Comparison of ENCODE assay signal across 34 cellular contexts in genomic region chr17:51852603-51853002, GRCh38.
"Had no signal": no experiment of that assay in that cellular context is flagged by ENCODE, and none has a peak within 500 bp of the region (broad histone marks: within the 10 kb centered on the region; RNA-seq: fewer than 3 reads in every experiment).

No MANE protein-coding gene starts in this region.

- H3K4me3 ChIP-seq: adrenal gland, ascending aorta, body of pancreas, breast epithelium, cardiac muscle cell had no signal

- DNase-seq: activated effector memory CD4-positive, alpha-beta T cell treated with anti-CD3 and anti-CD28 coated beads, Interleukin-2, amount 50 U/mL, for 16 hours; activated effector memory CD4-positive, alpha-beta T cell treated with Interleukin-2 at 50 U/mL for 16 hours; activated gamma-delta T cell; activated gamma-delta T cell treated with Interleukin-2 at 50 U/mL for 16 hours; activated naive CD4-positive, alpha-beta T cell; activated naive CD4-positive, alpha-beta T cell treated with anti-CD3 and anti-CD28 coated beads for 36 hours; activated naive CD4-positive, alpha-beta T cell treated with anti-CD3 and anti-CD28 coated beads, Interleukin-2, amount 10 ng/mL, durations not matched to agents 7 days and 5 days; activated naive CD4-positive, alpha-beta T cell treated with anti-CD3 and anti-CD28 coated beads, Interleukin-2, amount 50 U/mL, for 16 hours; activated naive CD4-positive, alpha-beta T cell treated with Interleukin-2 at 50 U/mL for 16 hours; activated naive CD8-positive, alpha-beta T cell treated with anti-CD3 and anti-CD28 coated beads for 36 hours; activated naive CD8-positive, alpha-beta T cell treated with anti-CD3 and anti-CD28 coated beads, Interleukin-2, amount 10 ng/mL, durations not matched to agents 7 days and 5 days; activated naive CD8-positive, alpha-beta T cell treated with anti-CD3 and anti-CD28 coated beads, Interleukin-2, amount 50 U/mL, for 24 hours; activated T-cell treated with anti-CD3 and anti-CD28 coated beads, Interleukin-2, amount 50 U/mL, for 1 hour; activated T-cell treated with anti-CD3 and anti-CD28 coated beads, Interleukin-2, amount 50 U/mL, for 24 hours; activated T-cell treated with anti-CD3 and anti-CD28 coated beads, Interleukin-2, amount 50 U/mL, for 4 hours; activated T-cell treated with anti-CD3 and anti-CD28 coated beads, Interleukin-2, amount 50 U/mL, for 48 hours; activated T-cell treated with anti-CD3 and anti-CD28 coated beads, Interleukin-2, amount 50 U/mL, for 72 hours; adrenal gland; amniotic stem cell; amygdala; anterior cingulate cortex; aorta; body of pancreas; brain microvascular endothelial cell; caudate nucleus; central memory CD4-positive, alpha-beta T cell; cerebellar nuclear complex had no signal

- H3K27ac ChIP-seq: adrenal gland, ascending aorta, brain microvascular endothelial cell, breast epithelium, cardiac muscle cell had no signal

- ATAC-seq: activated naive CD4-positive, alpha-beta T cell treated with anti-CD3 and anti-CD28 coated beads, Interleukin-2, amount 50 U/mL, for 72 hours; activated naive CD8-positive, alpha-beta T cell treated with anti-CD3 and anti-CD28 coated beads, Interleukin-2, amount 50 U/mL, for 24 hours; activated T-cell treated with anti-CD3 and anti-CD28 coated beads, Interleukin-2, amount 50 U/mL, for 4 hours; activated T-cell treated with anti-CD3 and anti-CD28 coated beads, Interleukin-2, amount 50 U/mL, for 72 hours; activated T-helper 17 cell treated with anti-CD3 and anti-CD28 coated beads, Interleukin-2, amount 50 U/mL, for 72 hours; body of pancreas had no signal

- H3K36me3 ChIP-seq: adrenal gland, ascending aorta, brain microvascular endothelial cell, breast epithelium, cardiac muscle cell had no signal

- FAIRE-seq: astrocyte, bronchial epithelial cell had no signal

- H3K9me3 ChIP-seq: adrenal gland, ascending aorta, body of pancreas, breast epithelium had no signal

- H3K4me1 ChIP-seq: adrenal gland, ascending aorta, body of pancreas, breast epithelium had no signal

- H3K27me3 ChIP-seq: adrenal gland, ascending aorta, body of pancreas, brain microvascular endothelial cell, cardiac muscle cell had no signal
